ENCODE assay signal across 35 cellular contexts in the genomic region with DNA sequence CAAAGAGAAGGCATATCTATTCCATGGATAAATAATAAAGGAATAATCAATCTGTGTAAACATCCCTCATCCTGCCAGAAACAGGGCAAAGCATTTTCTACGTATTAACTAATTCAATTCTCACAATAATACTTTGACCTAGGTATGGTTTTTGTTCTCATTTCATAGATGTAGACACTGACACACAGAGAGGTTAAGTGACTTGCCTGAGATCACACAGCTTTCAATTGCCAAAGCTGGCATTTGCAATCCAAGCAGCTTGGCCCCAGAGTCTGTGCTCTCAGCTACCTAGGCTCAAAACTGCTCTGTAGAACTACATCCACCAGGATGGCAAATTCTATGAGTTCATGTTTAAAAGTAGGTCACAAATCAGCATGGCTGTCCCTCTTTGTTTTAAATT.
"Had no signal": no experiment of that assay in that cellular context is flagged by ENCODE, and none has a peak within 500 bp of the region (broad histone marks: within the 10 kb centered on the region; RNA-seq: fewer than 3 reads in every experiment).

No MANE protein-coding gene starts in this region.

- H3K4me1 ChIP-seq: adrenal gland, body of pancreas, breast epithelium had no signal

- DNase-seq: activated CD4-positive, alpha-beta memory T cell treated with anti-CD3 and anti-CD28 coated beads for 36 hours; activated CD4-positive, alpha-beta T cell treated with anti-CD3 and anti-CD28 coated beads for 1 hour; activated CD4-positive, alpha-beta T cell treated with anti-CD3 and anti-CD28 coated beads for 36 hours; activated CD4-positive, alpha-beta T cell treated with anti-CD3 and anti-CD28 coated beads for 48 hours; activated CD4-positive, alpha-beta T cell treated with anti-CD3 and anti-CD28 coated beads, Interleukin-2, amount 50 U/mL, for 1 hour; activated CD4-positive, alpha-beta T cell treated with anti-CD3 and anti-CD28 coated beads, Interleukin-2, amount 50 U/mL, for 4 hours; activated CD4-positive, CD25-positive, alpha-beta regulatory T cell; activated CD8-positive, alpha-beta memory T cell treated with anti-CD3 and anti-CD28 coated beads, Interleukin-2, amount 50 U/mL, for 4 hours; activated CD8-positive, alpha-beta T cell treated with anti-CD3 and anti-CD28 coated beads for 36 hours; activated effector memory CD4-positive, alpha-beta T cell treated with anti-CD3 and anti-CD28 coated beads, Interleukin-2, amount 50 U/mL, for 16 hours; activated gamma-delta T cell treated with Interleukin-2 at 50 U/mL for 16 hours; activated naive CD4-positive, alpha-beta T cell; activated naive CD4-positive, alpha-beta T cell treated with anti-CD3 and anti-CD28 coated beads for 36 hours; activated naive CD4-positive, alpha-beta T cell treated with anti-CD3 and anti-CD28 coated beads, Interleukin-2, amount 50 U/mL, for 16 hours; activated naive CD8-positive, alpha-beta T cell treated with anti-CD3 and anti-CD28 coated beads for 36 hours; activated T-cell treated with anti-CD3 and anti-CD28 coated beads for 4 hours; activated T-cell treated with anti-CD3 and anti-CD28 coated beads, Interleukin-2, amount 50 U/mL, for 1 hour; activated T-cell treated with anti-CD3 and anti-CD28 coated beads, Interleukin-2, amount 50 U/mL, for 4 hours; activated T-cell treated with anti-CD3 and anti-CD28 coated beads, Interleukin-2, amount 50 U/mL, for 72 hours; adrenal gland; amniotic stem cell; body of pancreas; brain microvascular endothelial cell; central memory CD4-positive, alpha-beta T cell; T-helper 2 cell; T-helper 9 cell; WERI-Rb-1 had no signal

- H3K36me3 ChIP-seq: adrenal gland, brain microvascular endothelial cell, breast epithelium, WERI-Rb-1 had no signal

- H3K9me3 ChIP-seq: adrenal gland, body of pancreas, breast epithelium had no signal

- H3K27me3 ChIP-seq: body of pancreas, brain microvascular endothelial cell, breast epithelium had no signal

- H3K27ac ChIP-seq: adrenal gland, body of pancreas, brain microvascular endothelial cell, breast epithelium, WERI-Rb-1 had no signal

- ATAC-seq: activated CD4-positive, alpha-beta T cell treated with anti-CD3 and anti-CD28 coated beads for 36 hours; activated CD4-positive, CD25-positive, alpha-beta regulatory T cell treated with anti-CD3 and anti-CD28 coated beads, Interleukin-2, amount 50 U/mL, for 24 hours; activated CD8-positive, alpha-beta T cell treated with anti-CD3 and anti-CD28 coated beads for 36 hours; activated naive CD4-positive, alpha-beta T cell treated with anti-CD3 and anti-CD28 coated beads, Interleukin-2, amount 50 U/mL, for 72 hours; activated T-cell treated with anti-CD3 and anti-CD28 coated beads, Interleukin-2, amount 50 U/mL, for 4 hours; activated T-cell treated with anti-CD3 and anti-CD28 coated beads, Interleukin-2, amount 50 U/mL, for 72 hours; activated T-helper 17 cell treated with anti-CD3 and anti-CD28 coated beads, Interleukin-2, amount 50 U/mL, for 72 hours; body of pancreas; WTC11 had no signal

- H3K4me3 ChIP-seq: adrenal gland, body of pancreas, breast epithelium had no signal

- FAIRE-seq: astrocyte, colon, TTC549 had no signal
